In the genomic region with DNA sequence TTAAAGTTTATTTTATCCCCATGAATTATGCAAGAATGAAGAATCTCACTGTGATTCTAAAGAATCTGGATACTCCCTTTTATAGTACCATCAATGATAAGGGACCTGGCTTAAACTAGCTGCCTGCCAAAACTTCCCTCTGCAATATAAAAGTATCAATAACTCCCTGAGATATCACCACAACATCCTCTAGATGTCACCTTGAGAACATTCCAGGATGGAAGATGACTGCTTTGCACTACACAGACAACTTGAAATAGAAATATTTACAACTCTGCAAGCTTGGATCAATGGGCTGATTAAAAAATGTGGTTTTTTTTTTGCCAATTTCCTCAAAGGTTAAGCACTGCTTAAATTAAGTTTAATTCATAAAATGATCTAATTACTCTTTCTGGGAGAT, we compare ENCODE assay signal across 20 cellular contexts.
DNase-seq lines count a peak whose midpoint lies in the region; ATAC-seq, FAIRE-seq and TF ChIP-seq lines count a peak whose summit lies in the region.
"Had no signal": no experiment of that assay in that cellular context is flagged by ENCODE, and none has a peak within 500 bp of the region (broad histone marks: within the 10 kb centered on the region; RNA-seq: fewer than 3 reads in every experiment).

No MANE protein-coding gene starts in this region.

- H3K9me3 Mint-ChIP-seq in chondrocyte (ENCODE audit: low read depth): no peaks in the 10 kb centered on the region
- H3K9me3 Mint-ChIP-seq in osteocyte (ENCODE audit: unreplicated experiment): no peaks in the 10 kb centered on the region
- H3K9me3 Mint-ChIP-seq in effector memory CD8-positive, alpha-beta T cell: no peaks in the 10 kb centered on the region
- H3K9me3 Mint-ChIP-seq: central memory CD8-positive, alpha-beta T cell; memory B cell; naive thymus-derived CD8-positive, alpha-beta T cell had no signal

- DNase-seq in D721Med (ENCODE audit: insufficient read length, low spot score) (no peak), OCI-M1 (lab: John Stamatoyannopoulos, UW) (peak; percentile 37), chondrocyte (ENCODE audit: low spot score) (no peak), osteocyte (ENCODE audit: extremely low spot score, unreplicated experiment) (no peak), testis (no peak)
- no peak for DNase-seq in activated effector memory CD4-positive, alpha-beta T cell treated with anti-CD3 and anti-CD28 coated beads, Interleukin-2, amount 50 U/mL, for 16 hours
- DNase-seq in effector memory CD8-positive, alpha-beta T cell: no peak
- DNase-seq: activated CD4-positive, alpha-beta T cell treated with anti-CD3 and anti-CD28 coated beads for 4 hours; amniotic stem cell; effector memory CD4-positive, alpha-beta T cell; islet precursor cell; naive thymus-derived CD8-positive, alpha-beta T cell; NCI-H187; NCI-H524; stimulated activated CD8-positive, alpha-beta memory T cell treated with anti-CD3 and anti-CD28 coated beads, Interleukin-4, amount 100 ng/mL, for 48 hours had no signal

- no peaks in the 10 kb centered on the region for H3K9me3 ChIP-seq in testis
- H3K9me3 ChIP-seq: suprapubic skin had no signal

- intact Hi-C loops in testis (cut with DNase I; ENCODE audit: low total_unique reads): no loop called here

- no peaks in the 10 kb centered on the region for H3K27me3 ChIP-seq in testis
- H3K27me3 ChIP-seq: suprapubic skin had no signal

- no peak for ATAC-seq in effector memory CD8-positive, alpha-beta T cell (replicated peaks)
- ATAC-seq: naive thymus-derived CD8-positive, alpha-beta T cell had no signal

- H3K27me3 Mint-ChIP-seq in chondrocyte (ENCODE audit: low read depth): no peaks in the 10 kb centered on the region
- H3K27me3 Mint-ChIP-seq in osteocyte (ENCODE audit: unreplicated experiment): no peaks in the 10 kb centered on the region
- no peaks in the 10 kb centered on the region for H3K27me3 Mint-ChIP-seq in effector memory CD8-positive, alpha-beta T cell
- H3K27me3 Mint-ChIP-seq: central memory CD8-positive, alpha-beta T cell; memory B cell; naive thymus-derived CD8-positive, alpha-beta T cell; progenitor cell of endocrine pancreas had no signal

- H3K36me3 ChIP-seq in testis (ENCODE audit: low read depth, missing control alignments): no peaks in the 10 kb centered on the region

- no peak for TF ChIP-seq POLR2A in testis (IDR thresholded peaks at IDR 0.05)

- no peak for FAIRE-seq in D721Med (lab: Jason Lieb, UNC)

- no peaks in the 10 kb centered on the region for H3K4me1 ChIP-seq in testis

- TF ChIP-seq CTCF in D721Med (IDR thresholded peaks at IDR 0.05; ENCODE audit: insufficient read depth, missing control alignments) (peak; percentile 18), chondrocyte (IDR thresholded peaks at IDR 0.05) (peak; percentile 63), osteocyte (IDR thresholded peaks at IDR 0.05) (peak; percentile 44), testis (IDR thresholded peaks at IDR 0.05) (no peak)

- H3K4me3 Mint-ChIP-seq in chondrocyte (ENCODE audit: unreplicated experiment) (no peak overlapping the region), osteocyte (ENCODE audit: unreplicated experiment) (no peak overlapping the region)
- H3K4me3 Mint-ChIP-seq in effector memory CD8-positive, alpha-beta T cell: no peak overlapping the region
- H3K4me3 Mint-ChIP-seq: central memory CD8-positive, alpha-beta T cell; memory B cell; naive thymus-derived CD8-positive, alpha-beta T cell had no signal

- no peak overlapping the region for H3K27ac ChIP-seq in testis
- H3K27ac ChIP-seq: skin epidermis, suprapubic skin had no signal

- H3K27ac Mint-ChIP-seq in chondrocyte (ENCODE audit: unreplicated experiment): no peak overlapping the region
- no peak overlapping the region for H3K27ac Mint-ChIP-seq in osteocyte (ENCODE audit: unreplicated experiment)
- H3K27ac Mint-ChIP-seq in effector memory CD8-positive, alpha-beta T cell: no peak overlapping the region
- H3K27ac Mint-ChIP-seq: memory B cell; naive thymus-derived CD8-positive, alpha-beta T cell; progenitor cell of endocrine pancreas had no signal

- H3K4me1 Mint-ChIP-seq in chondrocyte (ENCODE audit: low read depth): peaks cover 13% of the 10 kb centered on the region
- peaks cover 13% of the 10 kb centered on the region for H3K4me1 Mint-ChIP-seq in osteocyte (ENCODE audit: unreplicated experiment)
- H3K4me1 Mint-ChIP-seq in effector memory CD8-positive, alpha-beta T cell (ENCODE audit: low read depth in 2 of 2): no peaks in the 10 kb centered on the region
- H3K4me1 Mint-ChIP-seq: central memory CD8-positive, alpha-beta T cell; memory B cell; naive thymus-derived CD8-positive, alpha-beta T cell had no signal

- H3K4me3 ChIP-seq in testis: no peak overlapping the region
- H3K4me3 ChIP-seq: skin epidermis, suprapubic skin had no signal

- H3K36me3 Mint-ChIP-seq in chondrocyte (ENCODE audit: low read depth): peaks cover 24% of the 10 kb centered on the region
- H3K36me3 Mint-ChIP-seq in osteocyte (ENCODE audit: unreplicated experiment): peaks cover 28% of the 10 kb centered on the region
- peaks cover 8% of the 10 kb centered on the region for H3K36me3 Mint-ChIP-seq in effector memory CD8-positive, alpha-beta T cell (ENCODE audit: insufficient read depth)

Comparison
In these comparisons a context has a peak if more than half of its experiments do, and no peak if none do; other contexts are left out.
1. CTCF ChIP-seq: peak in D721Med (single experiment), chondrocyte (single experiment) and osteocyte (single experiment); none in testis (0 of 3).